15 cellular contexts compared by ENCODE assay signal in the genomic region with DNA sequence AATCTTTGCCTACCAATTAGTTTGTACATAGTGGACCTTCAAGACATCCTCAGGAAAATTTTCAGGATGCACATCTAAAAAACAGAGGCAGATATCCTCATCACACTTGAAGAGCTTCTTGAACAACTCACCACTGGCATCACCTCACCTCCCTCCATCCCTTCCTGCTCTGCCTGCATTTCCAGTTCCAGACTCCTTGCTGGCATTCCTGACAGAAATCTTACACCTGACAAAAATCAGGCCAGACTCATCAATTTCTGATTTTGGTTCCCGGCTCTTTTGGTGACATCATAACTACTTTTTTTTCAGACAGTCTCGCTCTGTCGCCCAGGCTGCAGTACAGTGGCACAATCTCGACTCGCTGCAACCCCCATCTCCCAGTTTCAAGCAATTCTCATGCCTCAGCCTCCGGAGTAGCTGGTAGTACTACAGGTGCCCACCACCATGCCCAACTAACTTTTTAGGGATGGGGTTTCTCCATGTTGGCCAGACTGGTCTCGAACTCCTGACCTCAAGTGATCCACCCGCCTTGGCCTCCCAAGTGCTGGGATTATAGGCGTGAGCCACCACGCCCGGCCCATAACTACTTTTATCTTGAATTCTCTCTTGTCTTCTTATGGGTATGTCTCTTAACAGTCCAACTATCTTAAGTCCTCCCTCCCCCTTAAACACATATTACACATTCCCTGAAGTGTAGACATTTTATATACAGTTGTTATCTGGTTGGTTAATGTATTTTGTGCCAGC.
"Had no signal": no experiment of that assay in that cellular context is flagged by ENCODE, and none has a peak within 500 bp of the region (broad histone marks: within the 10 kb centered on the region; RNA-seq: fewer than 3 reads in every experiment).

No MANE protein-coding gene starts in this region.

- H3K27ac ChIP-seq: cardiac muscle cell, lower lobe of right lung, neural progenitor cell, parathyroid adenoma, upper lobe of left lung had no signal

- H3K9ac ChIP-seq: neural progenitor cell, parathyroid adenoma had no signal

- H3K4me3 ChIP-seq: cardiac muscle cell, esophagus squamous epithelium, lower lobe of right lung, neural progenitor cell, upper lobe of left lung had no signal

- H3K36me3 Mint-ChIP-seq: naive B cell; neural progenitor cell; stimulated activated memory B cell treated with anti-CD40 and anti-IgM and Interleukin-4, amounts not matched to agents 10 μg/mL and 1 μg/mL and 100 μg/mL, for 72 hours had no signal

- H3K9me3 ChIP-seq: esophagus squamous epithelium, lower lobe of right lung, upper lobe of left lung had no signal

- H3K4me3 Mint-ChIP-seq: activated T-helper 17 cell treated with anti-CD3 and anti-CD28 coated beads, Interleukin-2, amount 50 U/mL, for 72 hours; naive B cell; neural progenitor cell; stimulated activated memory B cell treated with anti-CD40 and anti-IgM and Interleukin-4, amounts not matched to agents 10 μg/mL and 1 μg/mL and 100 μg/mL, for 72 hours had no signal

- DNase-seq: activated CD4-positive, CD25-positive, alpha-beta regulatory T cell treated with anti-CD3 and anti-CD28 coated beads, Interleukin-2, amount 50 U/mL, for 72 hours; activated naive CD4-positive, alpha-beta T cell treated with Interleukin-2 at 50 U/mL for 16 hours; esophagus squamous epithelium; head of caudate nucleus; lower lobe of right lung; naive B cell; stimulated activated CD4-positive, alpha-beta T cell treated with anti-CD3 and anti-CD28 coated beads, Interleukin-2, amount 100 ng/mL, for 48 hours; T-helper 1 cell; T1000; upper lobe of left lung had no signal

- H3K4me2 ChIP-seq: neural progenitor cell had no signal

- H2AFZ ChIP-seq: neural progenitor cell, parathyroid adenoma had no signal

- H3K27ac Mint-ChIP-seq: activated T-helper 17 cell treated with anti-CD3 and anti-CD28 coated beads, Interleukin-2, amount 50 U/mL, for 72 hours; naive B cell; neural progenitor cell; stimulated activated memory B cell treated with anti-CD40 and anti-IgM and Interleukin-4, amounts not matched to agents 10 μg/mL and 1 μg/mL and 100 μg/mL, for 72 hours had no signal

- ATAC-seq: activated T-helper 17 cell treated with anti-CD3 and anti-CD28 coated beads, Interleukin-2, amount 50 U/mL, for 72 hours; lower lobe of right lung; stimulated activated memory B cell treated with anti-CD40 and anti-IgM and Interleukin-4, amounts not matched to agents 10 μg/mL and 1 μg/mL and 100 μg/mL, for 72 hours had no signal

- H3K4me1 ChIP-seq: parathyroid adenoma had no signal

- H3K27me3 ChIP-seq: cardiac muscle cell, neural progenitor cell, upper lobe of left lung had no signal

- H3K9me3 Mint-ChIP-seq: activated T-helper 17 cell treated with anti-CD3 and anti-CD28 coated beads, Interleukin-2, amount 50 U/mL, for 72 hours; naive B cell; neural progenitor cell; stimulated activated memory B cell treated with anti-CD40 and anti-IgM and Interleukin-4, amounts not matched to agents 10 μg/mL and 1 μg/mL and 100 μg/mL, for 72 hours had no signal

- H3K36me3 ChIP-seq: cardiac muscle cell, esophagus squamous epithelium, lower lobe of right lung, neural progenitor cell, upper lobe of left lung had no signal

- H3K4me1 Mint-ChIP-seq: activated T-helper 17 cell treated with anti-CD3 and anti-CD28 coated beads, Interleukin-2, amount 50 U/mL, for 72 hours; naive B cell; stimulated activated memory B cell treated with anti-CD40 and anti-IgM and Interleukin-4, amounts not matched to agents 10 μg/mL and 1 μg/mL and 100 μg/mL, for 72 hours had no signal
